ENCODE assay signal across 7 cellular contexts in the genomic region with DNA sequence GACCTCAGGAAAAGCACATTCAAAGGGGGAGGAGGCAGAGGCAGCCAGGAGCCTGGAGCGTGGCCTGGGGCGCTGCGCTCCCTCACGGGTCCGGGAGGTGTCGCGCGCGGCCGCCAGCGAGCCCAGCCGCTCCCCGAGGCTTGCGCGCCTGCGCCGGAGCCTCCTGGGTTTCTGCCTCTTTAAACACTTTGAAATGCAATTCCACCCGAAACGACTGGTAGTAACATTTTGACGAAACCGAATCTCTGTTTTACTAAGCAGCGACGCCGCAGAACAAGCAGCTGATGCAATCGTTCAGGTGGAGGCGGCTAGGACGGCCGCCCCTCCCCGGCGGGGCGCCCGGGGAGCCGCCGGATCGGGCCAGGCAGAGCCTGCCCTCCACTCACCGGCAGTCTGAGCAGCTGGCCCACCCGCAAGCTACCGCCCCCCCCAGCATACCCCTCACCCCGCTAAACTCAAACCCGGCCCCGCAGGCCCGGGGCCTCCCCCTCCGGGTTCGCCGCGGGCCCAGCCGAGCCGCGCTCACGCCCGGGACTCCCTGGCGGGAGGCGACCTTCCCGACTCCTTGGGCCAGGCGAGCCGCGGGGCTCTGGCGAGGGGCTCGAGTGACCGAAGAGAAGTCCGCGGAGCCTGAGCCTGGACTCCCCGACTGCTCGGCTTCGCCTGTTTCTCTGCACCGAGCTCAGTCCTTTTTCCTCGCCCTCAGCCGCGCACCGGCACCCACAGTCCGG. TPM values are rescaled to one million over a fixed set of nuclear protein-coding genes. Genes with fewer than 3 reads are reported as not detected.
DNase-seq lines count a peak whose midpoint lies in the region; ATAC-seq and TF ChIP-seq lines count a peak whose summit lies in the region.

No MANE protein-coding gene starts in this region.

- intact Hi-C loops in left lung (cut with DNase I): loop anchor here in 1 of 2 donors (10.0 kb wide), 1 partner anchor 502 kb away; no protein-coding TSS in a partner anchor

- peak overlapping the region; percentile 89 for H3K4me3 ChIP-seq in coronary artery
- peak overlapping the region; percentile 52 to 61 for H3K4me3 ChIP-seq in left lung

- ATAC-seq in GM18499 (IDR thresholded peaks at IDR 0.05; ENCODE audit: insufficient read depth, unreplicated experiment) (peak; percentile 91), HG02798 (IDR thresholded peaks at IDR 0.05; ENCODE audit: poor library complexity, unreplicated experiment) (peak; percentile 93), left lung (peak; percentile 94)

- peak; percentile 12 for DNase-seq in NCI-H2107 (lab: John Stamatoyannopoulos, UW)
- peak; percentile 90 for DNase-seq in activated CD4-positive, alpha-beta T cell treated with anti-CD3 and anti-CD28 coated beads for 48 hours
- DNase-seq in coronary artery (ENCODE audit: low spot score): peak; percentile 90
- peak; percentile 74 to 94 for DNase-seq in left lung
- DNase-seq in stimulated activated CD4-positive, alpha-beta T cell treated with anti-CD3 and anti-CD28 coated beads, Interleukin-1b, Interleukin-23, amount 100 ng/mL, for 4 hours (ENCODE audit: low read depth in 2 of 2): peak; percentile 69 to 83

- H3K9me3 ChIP-seq in left lung: no peaks in the 10 kb centered on the region

- no peaks in the 10 kb centered on the region for H3K36me3 ChIP-seq in left lung

- TF ChIP-seq CTCF in coronary artery (IDR thresholded peaks at IDR 0.05) (peak; percentile 79), left lung (IDR thresholded peaks at IDR 0.05) (peak; percentile 77 to 80)

- H3K27me3 ChIP-seq in left lung: peaks cover 80 to 86% of the 10 kb centered on the region in 2 donors

- H3K4me1 ChIP-seq in left lung: peaks cover 35 to 58% of the 10 kb centered on the region in 2 donors

- peak overlapping the region; percentile 92 to 94 for H3K27ac ChIP-seq in coronary artery
- H3K27ac ChIP-seq in left lung: peak overlapping the region; percentile 62 to 71

RNA-seq across cellular contexts. Expression of a gene that starts 3.3 kb away (rescaled TPM):
- 1 to 10 TPM in 1 of 2 donors, under 1 TPM in 1; 0.29 to 1.3 TPM for total RNA-seq in left lung

Comparison
In these comparisons a context has a peak if more than half of its experiments do, and no peak if none do; other contexts are left out.
1. Peak in every context shown above with its lines: DNase-seq, ATAC-seq, H3K4me3 ChIP-seq and H3K27ac ChIP-seq.
2. DNase-seq: peak in every context shown above with its lines; median percentile 90 in activated CD4-positive, alpha-beta T cell treated with anti-CD3 and anti-CD28 coated beads for 48 hours; 90 in coronary artery; 84 in left lung; 76 in stimulated activated CD4-positive, alpha-beta T cell treated with anti-CD3 and anti-CD28 coated beads, Interleukin-1b, Interleukin-23, amount 100 ng/mL, for 4 hours; 12 in NCI-H2107.